ENCODE assay signal across 8 cellular contexts in genomic region chrX:154051210-154051810, GRCh38. TPM values are rescaled to one million over a fixed set of nuclear protein-coding genes. Genes with fewer than 3 reads are reported as not detected.
DNase-seq lines count a peak whose midpoint lies in the region; ATAC-seq and TF ChIP-seq lines count a peak whose summit lies in the region.

No MANE protein-coding gene starts in this region.

- peaks cover 11% of the 10 kb centered on the region for H3K36me3 Mint-ChIP-seq in activated naive CD8-positive, alpha-beta T cell treated with anti-CD3 and anti-CD28 coated beads, Interleukin-2, amount 10 ng/mL, durations not matched to agents 7 days and 5 days

- WGBS in hepatocyte (ENCODE audit: low lambda C conversion rate, missing lambda C conversion rate): 48% methylated on average over 8 of the region's 8 CpGs
- WGBS in smooth muscle cell (ENCODE audit: low lambda C conversion rate): 44% methylated on average over 8 of the region's 8 CpGs

- H3K27ac ChIP-seq in hepatocyte (no peak overlapping the region), smooth muscle cell (ENCODE audit: low read depth) (no peak overlapping the region)

- DNase-seq in DMS153 (lab: John Stamatoyannopoulos, UW): peak; percentile 1
- DNase-seq in Jurkat, Clone E6-1 (ENCODE audit: low read depth, low spot score): peak; percentile 37
- DNase-seq in T follicular helper cell (ENCODE audit: low read depth): peak; percentile 68
- DNase-seq in activated naive CD8-positive, alpha-beta T cell treated with anti-CD3 and anti-CD28 coated beads, Interleukin-2, amount 10 ng/mL, durations not matched to agents 7 days and 5 days: peak; percentile 49
- peak; percentile 78 for DNase-seq in hepatocyte (ENCODE audit: low spot score)
- no peak for DNase-seq in smooth muscle cell (lab: John Stamatoyannopoulos, UW; ENCODE audit: unreplicated experiment)
- DNase-seq in 8988T: no peak

- H3K4me1 ChIP-seq in hepatocyte (ENCODE audit: insufficient read depth): peaks cover 9% of the 10 kb centered on the region
- H3K4me1 ChIP-seq in smooth muscle cell (ENCODE audit: low read depth): peaks cover 5% of the 10 kb centered on the region

- H2AFZ ChIP-seq in hepatocyte (no peak overlapping the region), smooth muscle cell (ENCODE audit: low read depth) (no peak overlapping the region)

- peaks cover 7% of the 10 kb centered on the region for H4K20me1 ChIP-seq in hepatocyte (ENCODE audit: insufficient read depth, poor library complexity, severe bottlenecking)
- peaks cover 29% of the 10 kb centered on the region for H4K20me1 ChIP-seq in smooth muscle cell (ENCODE audit: low read depth)

- H3F3A ChIP-seq in smooth muscle cell (ENCODE audit: low read depth): no peaks in the 10 kb centered on the region

- no peaks in the 10 kb centered on the region for H3K27me3 ChIP-seq in hepatocyte
- no peaks in the 10 kb centered on the region for H3K27me3 ChIP-seq in smooth muscle cell (ENCODE audit: low read depth)

- H3K9me2 ChIP-seq in hepatocyte (replicated peaks; ENCODE audit: insufficient read depth): no peaks in the 10 kb centered on the region

- ATAC-seq in activated naive CD8-positive, alpha-beta T cell treated with anti-CD3 and anti-CD28 coated beads, Interleukin-2, amount 10 ng/mL, durations not matched to agents 7 days and 5 days (ENCODE audit: low read depth): peak; percentile 78
- no peak for ATAC-seq in HG02981 (IDR thresholded peaks at IDR 0.05; ENCODE audit: unreplicated experiment)

- H3K27me3 Mint-ChIP-seq in activated naive CD8-positive, alpha-beta T cell treated with anti-CD3 and anti-CD28 coated beads, Interleukin-2, amount 10 ng/mL, durations not matched to agents 7 days and 5 days: no peaks in the 10 kb centered on the region

- no peaks in the 10 kb centered on the region for H3K9me3 Mint-ChIP-seq in activated naive CD8-positive, alpha-beta T cell treated with anti-CD3 and anti-CD28 coated beads, Interleukin-2, amount 10 ng/mL, durations not matched to agents 7 days and 5 days

- no peak overlapping the region for H3K4me3 ChIP-seq in Jurkat, Clone E6-1 (ENCODE audit: low read length)
- H3K4me3 ChIP-seq in hepatocyte: no peak overlapping the region
- no peak overlapping the region for H3K4me3 ChIP-seq in smooth muscle cell

- H3K4me3 Mint-ChIP-seq in activated naive CD8-positive, alpha-beta T cell treated with anti-CD3 and anti-CD28 coated beads, Interleukin-2, amount 10 ng/mL, durations not matched to agents 7 days and 5 days: no peak overlapping the region

- peaks cover 59% of the 10 kb centered on the region for H3K79me2 ChIP-seq in hepatocyte
- peaks cover 33% of the 10 kb centered on the region for H3K79me2 ChIP-seq in smooth muscle cell (ENCODE audit: low read depth)

- POLR2A ChIA-PET in activated naive CD8-positive, alpha-beta T cell treated with anti-CD3 and anti-CD28 coated beads, Interleukin-2, amount 10 ng/mL, durations not matched to agents 7 days and 5 days (lab: Charles Lee): no interaction called here

- H3K36me3 ChIP-seq in hepatocyte (replicated peaks; ENCODE audit: insufficient read depth, low read depth): no peaks in the 10 kb centered on the region
- no peaks in the 10 kb centered on the region for H3K36me3 ChIP-seq in smooth muscle cell (ENCODE audit: low read depth)

- H3K4me2 ChIP-seq in hepatocyte (no peak overlapping the region), smooth muscle cell (no peak overlapping the region)

- peaks cover 15% of the 10 kb centered on the region for H3K4me1 Mint-ChIP-seq in activated naive CD8-positive, alpha-beta T cell treated with anti-CD3 and anti-CD28 coated beads, Interleukin-2, amount 10 ng/mL, durations not matched to agents 7 days and 5 days

- H3K9ac ChIP-seq in smooth muscle cell (ENCODE audit: low read depth): no peak overlapping the region

- TF ChIP-seq CTCF in hepatocyte (IDR thresholded peaks at IDR 0.05; ENCODE audit: poor library complexity) (peak; percentile 62), smooth muscle cell (IDR thresholded peaks at IDR 0.05; ENCODE audit: borderline replicate concordance, insufficient read depth, poor library complexity, severe bottlenecking) (peak; percentile 52)

- peak overlapping the region; percentile 78 for H3K27ac Mint-ChIP-seq in activated naive CD8-positive, alpha-beta T cell treated with anti-CD3 and anti-CD28 coated beads, Interleukin-2, amount 10 ng/mL, durations not matched to agents 7 days and 5 days

- H3K9me3 ChIP-seq in hepatocyte (ENCODE audit: low read depth): no peaks in the 10 kb centered on the region
- no peaks in the 10 kb centered on the region for H3K9me3 ChIP-seq in smooth muscle cell (replicated peaks; ENCODE audit: low read depth)

RNA-seq across cellular contexts. Expression of gene IRAK1, which starts 31.6 kb away (rescaled TPM):
- polyA plus RNA-seq in Jurkat, Clone E6-1 (2012; ENCODE audit: insufficient read depth, insufficient read length): 91.1 TPM
- 100 to 1,000 TPM; 127 to 135 TPM for total RNA-seq in activated naive CD8-positive, alpha-beta T cell treated with anti-CD3 and anti-CD28 coated beads, Interleukin-2, amount 10 ng/mL, durations not matched to agents 7 days and 5 days
- 44.1 TPM in 2 replicates for total RNA-seq in hepatocyte
- 99.4 and 112 TPM in 2 replicates for polyA plus RNA-seq in hepatocyte
- total RNA-seq in smooth muscle cell: 21.5 and 29.4 TPM in 2 replicates
- 63.4 and 84.2 TPM in 2 replicates for polyA plus RNA-seq in smooth muscle cell

RNA-seq across cellular contexts. Expression of gene MECP2, which starts 46.2 kb away (rescaled TPM):
- 34.2 TPM for polyA plus RNA-seq in Jurkat, Clone E6-1 (2012; ENCODE audit: insufficient read depth, insufficient read length)
- total RNA-seq in activated naive CD8-positive, alpha-beta T cell treated with anti-CD3 and anti-CD28 coated beads, Interleukin-2, amount 10 ng/mL, durations not matched to agents 7 days and 5 days: 10 to 100 TPM; 81.9 to 82.8 TPM
- total RNA-seq in hepatocyte (18.1 and 18.3 TPM in 2 replicates), smooth muscle cell (13.1 and 17.9 TPM in 2 replicates)
- polyA plus RNA-seq in hepatocyte (19.4 and 21.1 TPM in 2 replicates), smooth muscle cell (11.9 and 15.0 TPM in 2 replicates)

Comparison
In these comparisons a context has a peak if more than half of its experiments do, and no peak if none do; other contexts are left out.
1. DNase-seq: peak in DMS153 (single experiment), Jurkat, Clone E6-1 (single experiment), T follicular helper cell (single experiment), activated naive CD8-positive, alpha-beta T cell treated with anti-CD3 and anti-CD28 coated beads, Interleukin-2, amount 10 ng/mL, durations not matched to agents 7 days and 5 days (single experiment) and hepatocyte (single experiment); none in smooth muscle cell (single experiment) and 8988T (single experiment).